Comparison of ENCODE assay signal across 17 cellular contexts in the genomic region with DNA sequence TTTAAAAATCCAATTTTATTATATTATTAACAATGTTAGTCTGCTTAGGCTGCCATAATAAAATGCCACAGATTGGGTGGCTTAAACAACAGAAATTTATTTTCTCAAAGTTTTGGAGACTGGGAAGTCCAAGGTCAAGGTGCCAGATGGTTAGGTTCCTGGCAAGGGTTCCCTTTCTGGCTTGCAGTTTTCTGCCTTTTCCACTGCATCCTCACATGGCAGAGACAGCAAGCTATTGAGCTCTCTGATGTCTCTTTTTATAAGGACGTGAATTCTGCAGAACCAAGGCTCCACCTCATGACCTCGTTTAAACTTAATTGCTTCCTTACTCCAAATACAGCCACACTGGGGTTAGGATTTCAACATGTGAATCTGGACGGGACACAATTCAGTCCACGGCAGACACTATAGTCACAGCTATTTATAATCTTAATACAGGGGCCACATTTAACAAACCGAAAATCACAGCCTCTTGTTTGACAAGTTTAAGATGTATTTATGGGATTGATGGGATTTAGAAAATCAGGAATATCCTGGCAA.
DNase-seq lines count a peak whose midpoint lies in the region; ATAC-seq and TF ChIP-seq lines count a peak whose summit lies in the region.
"Had no signal": no experiment of that assay in that cellular context is flagged by ENCODE, and none has a peak within 500 bp of the region (broad histone marks: within the 10 kb centered on the region; RNA-seq: fewer than 3 reads in every experiment).

No MANE protein-coding gene starts in this region.

- H3K27ac ChIP-seq in psoas muscle, result no peak overlapping the region
- H3K27ac ChIP-seq: Peyer's patch had no signal

- H3K36me3 ChIP-seq in psoas muscle (ENCODE audit: insufficient read depth in 1 of 2, low read depth in 1 of 2), result no peaks in the 10 kb centered on the region
- H3K36me3 ChIP-seq: HAP-1, Peyer's patch had no signal

- intact Hi-C loops in psoas muscle (cut with DNase I), result no loop called here

- WGBS in psoas muscle, 3 donors, result 4 to 10% (median 8%) methylated on average over 5 of the region's 5 CpGs

- no peaks in the 10 kb centered on the region for H3K4me1 ChIP-seq in psoas muscle
- H3K4me1 ChIP-seq: HAP-1, Peyer's patch had no signal

- no peak for TF ChIP-seq CTCF in psoas muscle (IDR thresholded peaks at IDR 0.05)

- no peak overlapping the region for H3K4me3 ChIP-seq in psoas muscle
- H3K4me3 ChIP-seq: HAP-1, Peyer's patch had no signal

- DNase-seq in NCI-H748 (lab: John Stamatoyannopoulos, UW; ENCODE audit: unreplicated experiment) (peak; percentile 31), NCI-H748 treated with DMSO at 0.1 percent for 48 hours (lab: John Stamatoyannopoulos, UW) (no peak), NCI-H1092 treated with DMSO at 0.1 percent for 48 hours (lab: John Stamatoyannopoulos, UW) (peak; percentile 62), NCI-H82 (lab: John Stamatoyannopoulos, UW) (peak; percentile 65), psoas muscle (no peak), epidermal melanocyte (ENCODE audit: insufficient read length, low spot score) (no peak), NCI-H146 treated with DMSO at 0.1 percent for 48 hours (lab: John Stamatoyannopoulos, UW; ENCODE audit: unreplicated experiment) (no peak)
- DNase-seq: ACHN; CD4-positive, CD25-positive, alpha-beta regulatory T cell; Karpas-422; MM.1S; NCI-H1417 treated with DMSO at 0.1 percent for 48 hours; Peyer's patch; SIG-M5; T-helper 17 cell had no signal

- H3K27me3 ChIP-seq in psoas muscle (ENCODE audit: insufficient read depth in 3 of 3, low read length in 2 of 3), result peaks cover 0 to 4% (median 0%) of the 10 kb centered on the region in 3 donors
- H3K27me3 ChIP-seq: Peyer's patch had no signal

- peak in 3 of 4 donors; percentile 48 to 69 (median 50) for ATAC-seq in psoas muscle
- ATAC-seq in GM18498 (IDR thresholded peaks at IDR 0.05; ENCODE audit: unreplicated experiment), result no peak
- ATAC-seq: T-helper 17 cell had no signal

- no peaks in the 10 kb centered on the region for H3K9me3 ChIP-seq in psoas muscle
- H3K9me3 ChIP-seq: HAP-1, Peyer's patch had no signal

Comparison
In these comparisons a context has a peak if more than half of its experiments do, and no peak if none do; other contexts are left out.
1. DNase-seq: peak in NCI-H748 (single experiment), NCI-H1092 treated with DMSO at 0.1 percent for 48 hours (single experiment) and NCI-H82 (single experiment); none in NCI-H748 treated with DMSO at 0.1 percent for 48 hours (single experiment), psoas muscle (0 of 2), epidermal melanocyte (single experiment) and NCI-H146 treated with DMSO at 0.1 percent for 48 hours (single experiment).